In the genomic region with DNA sequence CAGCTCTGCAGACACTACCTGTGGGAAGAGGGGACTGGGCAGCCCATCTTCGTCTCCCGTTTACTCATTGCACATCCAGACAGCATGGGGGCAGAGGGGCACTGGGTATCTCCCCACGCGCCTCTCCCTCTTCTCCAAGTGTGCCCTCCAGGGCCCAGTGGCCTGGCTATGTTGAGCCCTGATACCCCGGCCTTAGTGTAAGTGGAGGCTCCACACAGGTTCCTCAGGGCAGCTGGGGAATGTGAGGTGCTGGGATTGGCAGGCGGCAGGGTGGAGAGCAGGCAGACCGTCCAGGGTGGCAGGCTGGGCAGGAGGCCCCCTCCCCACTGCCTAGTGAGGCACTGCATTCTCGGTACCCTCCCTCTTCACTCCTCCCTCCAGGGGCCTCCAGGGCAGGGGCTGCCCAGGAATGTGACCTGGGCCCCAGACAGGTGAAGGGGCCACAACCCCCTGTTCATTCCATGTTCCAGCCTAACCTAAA, we compare ENCODE assay signal across 1 cellular context.
TF ChIP-seq lines count a peak whose summit lies in the region.

No MANE protein-coding gene starts in this region.

TF ChIP-seq in HepG2, 621 proteins besides CTCF, POLR2A, EP300 and RAD21:
- TF ChIP-seq ZNF891 (CRISPR knock-in tag; IDR thresholded peaks at IDR 0.05) (peak; percentile 59; the same call in 1 of the 2 replicates), ZSCAN20 (CRISPR knock-in tag; IDR thresholded peaks at IDR 0.05; ENCODE audit: borderline replicate concordance) (no peak), TRIM24 (CRISPR knock-in tag; IDR thresholded peaks at IDR 0.05) (no peak), RXRA (CRISPR knock-in tag; IDR thresholded peaks at IDR 0.05) (0 out of 2 replicates have a peak, but pooled peaks have one; percentile 35), ZNF607 (CRISPR knock-in tag; IDR thresholded peaks at IDR 0.05; ENCODE audit: borderline replicate concordance) (0 out of 2 replicates have a peak, but pooled peaks have one; percentile 4), BORCS8-MEF2B (CRISPR knock-in tag; IDR thresholded peaks at IDR 0.05) (0 out of 2 replicates have a peak, but pooled peaks have one; percentile 30), ZNF572 (CRISPR knock-in tag; IDR thresholded peaks at IDR 0.05) (peak; percentile 80; the same call in 1 of the 2 replicates), ZNF350 (CRISPR knock-in tag; IDR thresholded peaks at IDR 0.05; ENCODE audit: borderline replicate concordance, low read depth) (0 out of 2 replicates have a peak, but pooled peaks have one; percentile 30), SETDB1 (CRISPR knock-in tag; IDR thresholded peaks at IDR 0.05; ENCODE audit: borderline replicate concordance) (0 out of 2 replicates have a peak, but pooled peaks have one; percentile 35), TEAD3 (CRISPR knock-in tag; optimal IDR thresholded peaks at IDR 0.05; ENCODE audit: borderline replicate concordance) (peak; percentile 69), ZFY (CRISPR knock-in tag; IDR thresholded peaks at IDR 0.05) (0 out of 2 replicates have a peak, but pooled peaks have one; percentile 19), ZNF550 (CRISPR knock-in tag; IDR thresholded peaks at IDR 0.05; ENCODE audit: borderline replicate concordance) (0 out of 2 replicates have a peak, but pooled peaks have one; percentile 59), MTF2 (CRISPR knock-in tag; IDR thresholded peaks at IDR 0.05; ENCODE audit: borderline replicate concordance) (no peak), ZSCAN25 (CRISPR knock-in tag; IDR thresholded peaks at IDR 0.05) (peak; percentile 67; the same call in 1 of the 2 replicates), NRL (CRISPR knock-in tag; IDR thresholded peaks at IDR 0.05; ENCODE audit: borderline replicate concordance) (peak; percentile 68; the same call in 1 of the 2 replicates), KLF13 (CRISPR knock-in tag; IDR thresholded peaks at IDR 0.05) (0 out of 2 replicates have a peak, but pooled peaks have one; percentile 58), ZNF451 (CRISPR knock-in tag; IDR thresholded peaks at IDR 0.05) (0 out of 2 replicates have a peak, but pooled peaks have one; percentile 22), THYN1 (CRISPR knock-in tag; IDR thresholded peaks at IDR 0.05; ENCODE audit: borderline replicate concordance, low read depth) (no peak), NR2F2 (IDR thresholded peaks at IDR 0.05; ENCODE audit: borderline replicate concordance, low read depth) (peak; percentile 57; the same call in 1 of the 2 replicates), SRY (CRISPR knock-in tag; IDR thresholded peaks at IDR 0.05) (peak; percentile 54; the same call in 1 of the 2 replicates), ZNF225 (CRISPR knock-in tag; IDR thresholded peaks at IDR 0.05) (peak; percentile 22), CBX1 (IDR thresholded peaks at IDR 0.05; ENCODE audit: low read depth) (no peak), ZNF652 (CRISPR knock-in tag; IDR thresholded peaks at IDR 0.05; ENCODE audit: borderline replicate concordance, low read depth) (no peak), NR2F6 (IDR thresholded peaks at IDR 0.05) (peak; percentile 56; the same call in 1 of the 2 replicates), NR2F6 (CRISPR knock-in tag; IDR thresholded peaks at IDR 0.05) (peak; percentile 39; the same call in 1 of the 2 replicates), AGO2 (optimal IDR thresholded peaks at IDR 0.05; ENCODE audit: low read depth, low read length) (peak; percentile 70), ZEB1 (IDR thresholded peaks at IDR 0.05; ENCODE audit: insufficient replicate concordance, low read depth) (peak; percentile 57), ZSCAN29 (CRISPR knock-in tag; conservative IDR thresholded peaks at IDR 0.05) (no peak), ZNF430 (CRISPR knock-in tag; IDR thresholded peaks at IDR 0.05) (0 out of 2 replicates have a peak, but pooled peaks have one; percentile 50), HNRNPL (IDR thresholded peaks at IDR 0.05; ENCODE audit: low read depth, low read length) (0 out of 2 replicates have a peak, but pooled peaks have one; percentile 71)
- TF ChIP-seq, protein P1, sequence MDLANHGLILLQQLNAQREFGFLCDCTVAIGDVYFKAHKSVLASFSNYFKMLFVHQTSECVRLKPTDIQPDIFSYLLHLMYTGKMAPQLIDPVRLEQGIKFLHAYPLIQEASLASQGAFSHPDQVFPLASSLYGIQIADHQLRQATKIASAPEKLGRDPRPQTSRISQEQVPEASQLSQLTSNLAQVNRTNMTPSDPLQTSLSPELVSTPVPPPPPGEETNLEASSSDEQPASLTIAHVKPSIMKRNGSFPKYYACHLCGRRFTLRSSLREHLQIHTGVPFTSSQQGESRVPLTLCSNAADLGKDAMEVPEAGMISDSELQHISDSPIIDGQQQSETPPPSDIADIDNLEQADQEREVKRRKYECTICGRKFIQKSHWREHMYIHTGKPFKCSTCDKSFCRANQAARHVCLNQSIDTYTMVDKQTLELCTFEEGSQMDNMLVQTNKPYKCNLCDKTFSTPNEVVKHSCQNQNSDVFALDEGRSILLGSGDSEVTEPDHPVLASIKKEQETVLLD (CRISPR knock-in tag; IDR thresholded peaks at IDR 0.05; ENCODE audit: low read depth) = no peak
- TF ChIP-seq, protein P2, sequence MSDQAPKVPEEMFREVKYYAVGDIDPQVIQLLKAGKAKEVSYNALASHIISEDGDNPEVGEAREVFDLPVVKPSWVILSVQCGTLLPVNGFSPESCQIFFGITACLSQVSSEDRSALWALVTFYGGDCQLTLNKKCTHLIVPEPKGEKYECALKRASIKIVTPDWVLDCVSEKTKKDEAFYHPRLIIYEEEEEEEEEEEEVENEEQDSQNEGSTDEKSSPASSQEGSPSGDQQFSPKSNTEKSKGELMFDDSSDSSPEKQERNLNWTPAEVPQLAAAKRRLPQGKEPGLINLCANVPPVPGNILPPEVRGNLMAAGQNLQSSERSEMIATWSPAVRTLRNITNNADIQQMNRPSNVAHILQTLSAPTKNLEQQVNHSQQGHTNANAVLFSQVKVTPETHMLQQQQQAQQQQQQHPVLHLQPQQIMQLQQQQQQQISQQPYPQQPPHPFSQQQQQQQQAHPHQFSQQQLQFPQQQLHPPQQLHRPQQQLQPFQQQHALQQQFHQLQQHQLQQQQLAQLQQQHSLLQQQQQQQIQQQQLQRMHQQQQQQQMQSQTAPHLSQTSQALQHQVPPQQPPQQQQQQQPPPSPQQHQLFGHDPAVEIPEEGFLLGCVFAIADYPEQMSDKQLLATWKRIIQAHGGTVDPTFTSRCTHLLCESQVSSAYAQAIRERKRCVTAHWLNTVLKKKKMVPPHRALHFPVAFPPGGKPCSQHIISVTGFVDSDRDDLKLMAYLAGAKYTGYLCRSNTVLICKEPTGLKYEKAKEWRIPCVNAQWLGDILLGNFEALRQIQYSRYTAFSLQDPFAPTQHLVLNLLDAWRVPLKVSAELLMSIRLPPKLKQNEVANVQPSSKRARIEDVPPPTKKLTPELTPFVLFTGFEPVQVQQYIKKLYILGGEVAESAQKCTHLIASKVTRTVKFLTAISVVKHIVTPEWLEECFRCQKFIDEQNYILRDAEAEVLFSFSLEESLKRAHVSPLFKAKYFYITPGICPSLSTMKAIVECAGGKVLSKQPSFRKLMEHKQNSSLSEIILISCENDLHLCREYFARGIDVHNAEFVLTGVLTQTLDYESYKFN (CRISPR knock-in tag; conservative IDR thresholded peaks at IDR 0.05) = 0 out of 2 replicates have a peak, but pooled peaks have one; percentile 27
- TF ChIP-seq, protein P3, sequence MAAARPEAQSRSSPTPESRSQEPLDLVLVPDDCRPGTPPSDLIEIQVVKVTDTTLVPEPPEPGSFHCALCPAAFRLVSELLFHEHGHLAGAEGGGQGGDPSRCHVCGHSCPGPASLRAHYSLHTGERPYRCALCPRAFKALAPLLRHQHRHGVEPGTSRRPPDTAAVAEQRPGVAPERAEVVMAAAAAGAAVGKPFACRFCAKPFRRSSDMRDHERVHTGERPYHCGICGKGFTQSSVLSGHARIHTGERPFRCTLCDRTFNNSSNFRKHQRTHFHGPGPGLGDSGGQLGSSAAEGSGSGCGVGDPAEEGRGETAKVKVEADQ (CRISPR knock-in tag; IDR thresholded peaks at IDR 0.05; ENCODE audit: borderline replicate concordance) = no peak
- TF ChIP-seq, protein P4, sequence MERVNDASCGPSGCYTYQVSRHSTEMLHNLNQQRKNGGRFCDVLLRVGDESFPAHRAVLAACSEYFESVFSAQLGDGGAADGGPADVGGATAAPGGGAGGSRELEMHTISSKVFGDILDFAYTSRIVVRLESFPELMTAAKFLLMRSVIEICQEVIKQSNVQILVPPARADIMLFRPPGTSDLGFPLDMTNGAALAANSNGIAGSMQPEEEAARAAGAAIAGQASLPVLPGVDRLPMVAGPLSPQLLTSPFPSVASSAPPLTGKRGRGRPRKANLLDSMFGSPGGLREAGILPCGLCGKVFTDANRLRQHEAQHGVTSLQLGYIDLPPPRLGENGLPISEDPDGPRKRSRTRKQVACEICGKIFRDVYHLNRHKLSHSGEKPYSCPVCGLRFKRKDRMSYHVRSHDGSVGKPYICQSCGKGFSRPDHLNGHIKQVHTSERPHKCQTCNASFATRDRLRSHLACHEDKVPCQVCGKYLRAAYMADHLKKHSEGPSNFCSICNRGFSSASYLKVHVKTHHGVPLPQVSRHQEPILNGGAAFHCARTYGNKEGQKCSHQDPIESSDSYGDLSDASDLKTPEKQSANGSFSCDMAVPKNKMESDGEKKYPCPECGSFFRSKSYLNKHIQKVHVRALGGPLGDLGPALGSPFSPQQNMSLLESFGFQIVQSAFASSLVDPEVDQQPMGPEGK (CRISPR knock-in tag; IDR thresholded peaks at IDR 0.05) = peak; percentile 57; the same call in 1 of the 2 replicates
- TF ChIP-seq, protein P5, sequence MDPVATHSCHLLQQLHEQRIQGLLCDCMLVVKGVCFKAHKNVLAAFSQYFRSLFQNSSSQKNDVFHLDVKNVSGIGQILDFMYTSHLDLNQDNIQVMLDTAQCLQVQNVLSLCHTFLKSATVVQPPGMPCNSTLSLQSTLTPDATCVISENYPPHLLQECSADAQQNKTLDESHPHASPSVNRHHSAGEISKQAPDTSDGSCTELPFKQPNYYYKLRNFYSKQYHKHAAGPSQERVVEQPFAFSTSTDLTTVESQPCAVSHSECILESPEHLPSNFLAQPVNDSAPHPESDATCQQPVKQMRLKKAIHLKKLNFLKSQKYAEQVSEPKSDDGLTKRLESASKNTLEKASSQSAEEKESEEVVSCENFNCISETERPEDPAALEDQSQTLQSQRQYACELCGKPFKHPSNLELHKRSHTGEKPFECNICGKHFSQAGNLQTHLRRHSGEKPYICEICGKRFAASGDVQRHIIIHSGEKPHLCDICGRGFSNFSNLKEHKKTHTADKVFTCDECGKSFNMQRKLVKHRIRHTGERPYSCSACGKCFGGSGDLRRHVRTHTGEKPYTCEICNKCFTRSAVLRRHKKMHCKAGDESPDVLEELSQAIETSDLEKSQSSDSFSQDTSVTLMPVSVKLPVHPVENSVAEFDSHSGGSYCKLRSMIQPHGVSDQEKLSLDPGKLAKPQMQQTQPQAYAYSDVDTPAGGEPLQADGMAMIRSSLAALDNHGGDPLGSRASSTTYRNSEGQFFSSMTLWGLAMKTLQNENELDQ (CRISPR knock-in tag; IDR thresholded peaks at IDR 0.05; ENCODE audit: borderline replicate concordance) = no peak
- TF ChIP-seq, protein P6, sequence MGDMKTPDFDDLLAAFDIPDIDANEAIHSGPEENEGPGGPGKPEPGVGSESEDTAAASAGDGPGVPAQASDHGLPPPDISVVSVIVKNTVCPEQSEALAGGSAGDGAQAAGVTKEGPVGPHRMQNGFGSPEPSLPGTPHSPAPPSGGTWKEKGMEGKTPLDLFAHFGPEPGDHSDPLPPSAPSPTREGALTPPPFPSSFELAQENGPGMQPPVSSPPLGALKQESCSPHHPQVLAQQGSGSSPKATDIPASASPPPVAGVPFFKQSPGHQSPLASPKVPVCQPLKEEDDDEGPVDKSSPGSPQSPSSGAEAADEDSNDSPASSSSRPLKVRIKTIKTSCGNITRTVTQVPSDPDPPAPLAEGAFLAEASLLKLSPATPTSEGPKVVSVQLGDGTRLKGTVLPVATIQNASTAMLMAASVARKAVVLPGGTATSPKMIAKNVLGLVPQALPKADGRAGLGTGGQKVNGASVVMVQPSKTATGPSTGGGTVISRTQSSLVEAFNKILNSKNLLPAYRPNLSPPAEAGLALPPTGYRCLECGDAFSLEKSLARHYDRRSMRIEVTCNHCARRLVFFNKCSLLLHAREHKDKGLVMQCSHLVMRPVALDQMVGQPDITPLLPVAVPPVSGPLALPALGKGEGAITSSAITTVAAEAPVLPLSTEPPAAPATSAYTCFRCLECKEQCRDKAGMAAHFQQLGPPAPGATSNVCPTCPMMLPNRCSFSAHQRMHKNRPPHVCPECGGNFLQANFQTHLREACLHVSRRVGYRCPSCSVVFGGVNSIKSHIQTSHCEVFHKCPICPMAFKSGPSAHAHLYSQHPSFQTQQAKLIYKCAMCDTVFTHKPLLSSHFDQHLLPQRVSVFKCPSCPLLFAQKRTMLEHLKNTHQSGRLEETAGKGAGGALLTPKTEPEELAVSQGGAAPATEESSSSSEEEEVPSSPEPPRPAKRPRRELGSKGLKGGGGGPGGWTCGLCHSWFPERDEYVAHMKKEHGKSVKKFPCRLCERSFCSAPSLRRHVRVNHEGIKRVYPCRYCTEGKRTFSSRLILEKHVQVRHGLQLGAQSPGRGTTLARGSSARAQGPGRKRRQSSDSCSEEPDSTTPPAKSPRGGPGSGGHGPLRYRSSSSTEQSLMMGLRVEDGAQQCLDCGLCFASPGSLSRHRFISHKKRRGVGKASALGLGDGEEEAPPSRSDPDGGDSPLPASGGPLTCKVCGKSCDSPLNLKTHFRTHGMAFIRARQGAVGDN (CRISPR knock-in tag; IDR thresholded peaks at IDR 0.05) = peak; percentile 5
- TF ChIP-seq, protein P7, sequence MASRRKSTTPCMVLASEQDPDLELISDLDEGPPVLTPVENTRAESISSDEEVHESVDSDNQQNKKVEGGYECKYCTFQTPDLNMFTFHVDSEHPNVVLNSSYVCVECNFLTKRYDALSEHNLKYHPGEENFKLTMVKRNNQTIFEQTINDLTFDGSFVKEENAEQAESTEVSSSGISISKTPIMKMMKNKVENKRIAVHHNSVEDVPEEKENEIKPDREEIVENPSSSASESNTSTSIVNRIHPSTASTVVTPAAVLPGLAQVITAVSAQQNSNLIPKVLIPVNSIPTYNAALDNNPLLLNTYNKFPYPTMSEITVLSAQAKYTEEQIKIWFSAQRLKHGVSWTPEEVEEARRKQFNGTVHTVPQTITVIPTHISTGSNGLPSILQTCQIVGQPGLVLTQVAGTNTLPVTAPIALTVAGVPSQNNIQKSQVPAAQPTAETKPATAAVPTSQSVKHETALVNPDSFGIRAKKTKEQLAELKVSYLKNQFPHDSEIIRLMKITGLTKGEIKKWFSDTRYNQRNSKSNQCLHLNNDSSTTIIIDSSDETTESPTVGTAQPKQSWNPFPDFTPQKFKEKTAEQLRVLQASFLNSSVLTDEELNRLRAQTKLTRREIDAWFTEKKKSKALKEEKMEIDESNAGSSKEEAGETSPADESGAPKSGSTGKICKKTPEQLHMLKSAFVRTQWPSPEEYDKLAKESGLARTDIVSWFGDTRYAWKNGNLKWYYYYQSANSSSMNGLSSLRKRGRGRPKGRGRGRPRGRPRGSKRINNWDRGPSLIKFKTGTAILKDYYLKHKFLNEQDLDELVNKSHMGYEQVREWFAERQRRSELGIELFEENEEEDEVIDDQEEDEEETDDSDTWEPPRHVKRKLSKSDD (CRISPR knock-in tag; IDR thresholded peaks at IDR 0.05; ENCODE audit: low read depth) = 0 out of 2 replicates have a peak, but pooled peaks have one; percentile 10
- TF ChIP-seq, protein P8, sequence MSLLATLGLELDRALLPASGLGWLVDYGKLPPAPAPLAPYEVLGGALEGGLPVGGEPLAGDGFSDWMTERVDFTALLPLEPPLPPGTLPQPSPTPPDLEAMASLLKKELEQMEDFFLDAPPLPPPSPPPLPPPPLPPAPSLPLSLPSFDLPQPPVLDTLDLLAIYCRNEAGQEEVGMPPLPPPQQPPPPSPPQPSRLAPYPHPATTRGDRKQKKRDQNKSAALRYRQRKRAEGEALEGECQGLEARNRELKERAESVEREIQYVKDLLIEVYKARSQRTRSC (CRISPR knock-in tag; IDR thresholded peaks at IDR 0.05; ENCODE audit: low read depth) = no peak
